Comparison of ENCODE assay signal across 15 cellular contexts in genomic region chrX:125439194-125439849, GRCh38.
"Had no signal": no experiment of that assay in that cellular context is flagged by ENCODE, and none has a peak within 500 bp of the region (broad histone marks: within the 10 kb centered on the region; RNA-seq: fewer than 3 reads in every experiment).

No MANE protein-coding gene starts in this region.

- H3K9me3 Mint-ChIP-seq: activated CD4-positive, alpha-beta memory T cell treated with anti-CD3 and anti-CD28 coated beads for 36 hours; activated naive CD4-positive, alpha-beta T cell treated with anti-CD3 and anti-CD28 coated beads, Interleukin-2, amount 10 ng/mL, durations not matched to agents 7 days and 5 days had no signal

- H3K36me3 ChIP-seq: ascending aorta, breast epithelium, thoracic aorta, upper lobe of right lung had no signal

- H3K27ac ChIP-seq: ascending aorta, breast epithelium, thoracic aorta, upper lobe of right lung had no signal

- H3K27me3 ChIP-seq: ascending aorta, breast epithelium, upper lobe of right lung had no signal

- ATAC-seq: activated CD8-positive, alpha-beta memory T cell treated with anti-CD3 and anti-CD28 coated beads, Interleukin-2, amount 10 ng/mL, durations not matched to agents 7 days and 5 days; upper lobe of right lung had no signal

- DNase-seq: activated CD4-positive, alpha-beta memory T cell treated with anti-CD3 and anti-CD28 coated beads for 36 hours; activated CD8-positive, alpha-beta memory T cell treated with anti-CD3 and anti-CD28 coated beads, Interleukin-2, amount 10 ng/mL, durations not matched to agents 7 days and 5 days; activated naive CD4-positive, alpha-beta T cell treated with anti-CD3 and anti-CD28 coated beads, Interleukin-2, amount 10 ng/mL, durations not matched to agents 7 days and 5 days; activated T-cell treated with anti-CD3 and anti-CD28 coated beads, Interleukin-2, amount 50 U/mL, for 1 hour; hypothalamus; nucleus accumbens; posterior cingulate gyrus; retina; stimulated activated CD4-positive, alpha-beta T cell treated with anti-CD3 and anti-CD28 coated beads, Interleukin-12 subunit alpha, Interleukin-12 subunit beta, amount 100 ng/mL, for 4 hours; stimulated activated CD4-positive, alpha-beta T cell treated with anti-CD3 and anti-CD28 coated beads, Interleukin-2, amount 100 ng/mL, for 24 hours; upper lobe of right lung had no signal

- H3K4me3 Mint-ChIP-seq: activated CD4-positive, alpha-beta memory T cell treated with anti-CD3 and anti-CD28 coated beads for 36 hours; activated CD8-positive, alpha-beta memory T cell treated with anti-CD3 and anti-CD28 coated beads, Interleukin-2, amount 10 ng/mL, durations not matched to agents 7 days and 5 days; activated naive CD4-positive, alpha-beta T cell treated with anti-CD3 and anti-CD28 coated beads, Interleukin-2, amount 10 ng/mL, durations not matched to agents 7 days and 5 days; nephron had no signal

- H3K27me3 Mint-ChIP-seq: activated CD4-positive, alpha-beta memory T cell treated with anti-CD3 and anti-CD28 coated beads for 36 hours; activated CD8-positive, alpha-beta memory T cell treated with anti-CD3 and anti-CD28 coated beads, Interleukin-2, amount 10 ng/mL, durations not matched to agents 7 days and 5 days; activated naive CD4-positive, alpha-beta T cell treated with anti-CD3 and anti-CD28 coated beads, Interleukin-2, amount 10 ng/mL, durations not matched to agents 7 days and 5 days had no signal

- H3K36me3 Mint-ChIP-seq: activated CD4-positive, alpha-beta memory T cell treated with anti-CD3 and anti-CD28 coated beads for 36 hours; activated CD8-positive, alpha-beta memory T cell treated with anti-CD3 and anti-CD28 coated beads, Interleukin-2, amount 10 ng/mL, durations not matched to agents 7 days and 5 days; activated naive CD4-positive, alpha-beta T cell treated with anti-CD3 and anti-CD28 coated beads, Interleukin-2, amount 10 ng/mL, durations not matched to agents 7 days and 5 days had no signal

- H3K4me3 ChIP-seq: ascending aorta, breast epithelium, thoracic aorta, upper lobe of right lung had no signal

- H3K9me3 ChIP-seq: ascending aorta, breast epithelium, thoracic aorta, upper lobe of right lung had no signal

- H3K4me1 ChIP-seq: ascending aorta, breast epithelium, upper lobe of right lung had no signal

- H3K4me1 Mint-ChIP-seq: activated CD8-positive, alpha-beta memory T cell treated with anti-CD3 and anti-CD28 coated beads, Interleukin-2, amount 10 ng/mL, durations not matched to agents 7 days and 5 days; activated naive CD4-positive, alpha-beta T cell treated with anti-CD3 and anti-CD28 coated beads, Interleukin-2, amount 10 ng/mL, durations not matched to agents 7 days and 5 days; nephron had no signal
